In genomic region chr1:37752583-37753471, GRCh38 we compare ENCODE assay signal across 9 cellular contexts. TPM values are rescaled to one million over a fixed set of nuclear protein-coding genes. Genes with fewer than 3 reads are reported as not detected.
A peak's percentile ranks its signal among the peaks of the same experiment; 100 is the strongest.
DNase-seq lines count a peak whose midpoint lies in the region; ATAC-seq, FAIRE-seq and TF ChIP-seq lines count a peak whose summit lies in the region.
"Had no signal": no experiment of that assay in that cellular context is flagged by ENCODE, and none has a peak within 500 bp of the region (broad histone marks: within the 10 kb centered on the region; RNA-seq: fewer than 3 reads in every experiment).

No MANE protein-coding gene starts in this region.

- no peaks in the 10 kb centered on the region for H4K20me1 ChIP-seq in SU-DHL-6 (ENCODE audit: low read depth, low read length)

- H3K9me2 ChIP-seq in SU-DHL-6 (replicated peaks; ENCODE audit: insufficient read depth, low read length), result no peaks in the 10 kb centered on the region

- no peak for ATAC-seq in sciatic nerve

- no peak for FAIRE-seq in GM19239 (lab: Jason Lieb, UNC)

- no peaks in the 10 kb centered on the region for H3K9me3 ChIP-seq in SU-DHL-6 (ENCODE audit: insufficient read depth, low read length)

- H3K27me3 ChIP-seq in SU-DHL-6 (ENCODE audit: low read length), result no peaks in the 10 kb centered on the region

- no peaks in the 10 kb centered on the region for H3K36me3 Mint-ChIP-seq in nephron progenitor cell (ENCODE audit: low read depth)

- peak overlapping the region; percentile 72 for H3K4me3 Mint-ChIP-seq in nephron progenitor cell

- peak overlapping the region; percentile 39 for H3K4me2 ChIP-seq in SU-DHL-6 (ENCODE audit: low read depth, low read length, poor library complexity, severe bottlenecking)

- H3K36me3 ChIP-seq in SU-DHL-6 (ENCODE audit: low read length), result no peaks in the 10 kb centered on the region

- no peaks in the 10 kb centered on the region for H3K79me2 ChIP-seq in SU-DHL-6 (ENCODE audit: insufficient read depth, low read length)

- TF ChIP-seq CTCF in SU-DHL-6 (IDR thresholded peaks at IDR 0.05; ENCODE audit: insufficient read depth, low read length, poor library complexity, severe bottlenecking), result no peak
- TF ChIP-seq CTCF in epithelial cell of esophagus (IDR thresholded peaks at IDR 0.05; ENCODE audit: insufficient read depth, low read depth, low read length, missing control alignments), result no peak
- no peak for TF ChIP-seq CTCF in nephron progenitor cell (IDR thresholded peaks at IDR 0.05)

- H3K27ac Mint-ChIP-seq in nephron progenitor cell, result no peak overlapping the region

- no peaks in the 10 kb centered on the region for H3K4me1 Mint-ChIP-seq in nephron progenitor cell

- no peak overlapping the region for H3K27ac ChIP-seq in SU-DHL-6 (ENCODE audit: low read depth, low read length)

- peak; percentile 11 for DNase-seq in CD1c-positive myeloid dendritic cell (ENCODE audit: extremely low spot score)
- peak; percentile 64 for DNase-seq in GM19239 (ENCODE audit: insufficient read length, low spot score)
- peak; percentile 20 for DNase-seq in epithelial cell of esophagus (ENCODE audit: low read depth)
- peak; percentile 72 for DNase-seq in nephron progenitor cell
- DNase-seq in SIG-M5 treated with dmso at 0.1 percent for 504 hours (lab: John Stamatoyannopoulos, UW; ENCODE audit: unreplicated experiment), result no peak
- no peak for DNase-seq in NOMO-1 treated with dmso at 0.1 percent for 144 hours (lab: John Stamatoyannopoulos, UW; ENCODE audit: unreplicated experiment)
- DNase-seq in sciatic nerve (ENCODE audit: low spot score), result no peak

- H3K9ac ChIP-seq in SU-DHL-6 (ENCODE audit: low read length), result peak overlapping the region; percentile 20; the same call in 1 of the 2 replicates

- intact Hi-C loops in sciatic nerve (cut with DNase I), result no loop called here

- H3K4me3 ChIP-seq in SU-DHL-6 (ENCODE audit: insufficient read depth, low read length, poor library complexity, severe bottlenecking) (peak overlapping the region; percentile 42), epithelial cell of esophagus (ENCODE audit: low read length) (no peak overlapping the region)

- H3K9me3 Mint-ChIP-seq in nephron progenitor cell, result peaks cover 5% of the 10 kb centered on the region

- H2AFZ ChIP-seq in SU-DHL-6 (ENCODE audit: low read depth, low read length, severe bottlenecking), result no peak overlapping the region

- H3K27me3 Mint-ChIP-seq in nephron progenitor cell (ENCODE audit: low read depth, poor library complexity), result peaks cover 49% of the 10 kb centered on the region

- H3F3A ChIP-seq in SU-DHL-6 (ENCODE audit: insufficient read depth), result no peaks in the 10 kb centered on the region

RNA-seq across cellular contexts. Expression of gene EPHA10, which starts 12.1 kb away (rescaled TPM):
- 1.6 TPM for total RNA-seq in sciatic nerve
- total RNA-seq: subcutaneous adipose tissue had no signal

RNA-seq across cellular contexts. Expression of gene MANEAL, which starts 40.8 kb away (rescaled TPM):
- 2.3 TPM for total RNA-seq in sciatic nerve

RNA-seq across cellular contexts. Expression of gene C1orf122, which starts 54.8 kb away (rescaled TPM):
- total RNA-seq in sciatic nerve, result 30.3 TPM

RNA-seq across cellular contexts. Expression of gene YRDC, which starts 55.2 kb away (rescaled TPM):
- total RNA-seq in sciatic nerve, result 8.1 TPM

Comparison
In these comparisons a context has a peak if more than half of its experiments do, and no peak if none do; other contexts are left out.
1. DNase-seq: peak in CD1c-positive myeloid dendritic cell (single experiment), GM19239 (single experiment), epithelial cell of esophagus (single experiment) and nephron progenitor cell (single experiment); none in SIG-M5 treated with dmso at 0.1 percent for 504 hours (single experiment), NOMO-1 treated with dmso at 0.1 percent for 144 hours (single experiment) and sciatic nerve (single experiment).